Comparison of ENCODE assay signal across 23 cellular contexts in genomic region chr2:119732451-119733164, GRCh38.
"Had no signal": no experiment of that assay in that cellular context is flagged by ENCODE, and none has a peak within 500 bp of the region (broad histone marks: within the 10 kb centered on the region; RNA-seq: fewer than 3 reads in every experiment).

No MANE protein-coding gene starts in this region.

- H3K27me3 ChIP-seq: dorsolateral prefrontal cortex, gastroesophageal sphincter, neutrophil, ovary, right atrium auricular region, sigmoid colon, upper lobe of left lung, vagina had no signal

- H3K9me3 ChIP-seq: gastroesophageal sphincter, neutrophil, ovary, right atrium auricular region, sigmoid colon, upper lobe of left lung, vagina had no signal

- H3K4me1 ChIP-seq: gastroesophageal sphincter, right atrium auricular region, sigmoid colon, vagina had no signal

- H3K4me3 ChIP-seq: dorsolateral prefrontal cortex, gastroesophageal sphincter, ovary, right atrium auricular region, sigmoid colon, skin epidermis, upper lobe of left lung, vagina had no signal

- H3K9me3 Mint-ChIP-seq: naive thymus-derived CD4-positive, alpha-beta T cell; nephron progenitor cell; stimulated activated naive B cell treated with anti-CD40 and anti-IgM and Interleukin-4, amounts not matched to agents 10 μg/mL and 1 μg/mL and 100 μg/mL, for 72 hours; stimulated activated naive CD8-positive, alpha-beta T cell treated with anti-CD3 and anti-CD28 coated beads, Interleukin-15, amount 100 ng/mL, for 72 hours had no signal

- H3K36me3 Mint-ChIP-seq: naive thymus-derived CD4-positive, alpha-beta T cell; stimulated activated naive B cell treated with anti-CD40 and anti-IgM and Interleukin-4, amounts not matched to agents 10 μg/mL and 1 μg/mL and 100 μg/mL, for 72 hours had no signal

- H3K4me3 Mint-ChIP-seq: naive thymus-derived CD4-positive, alpha-beta T cell; nephron progenitor cell; stimulated activated naive B cell treated with anti-CD40 and anti-IgM and Interleukin-4, amounts not matched to agents 10 μg/mL and 1 μg/mL and 100 μg/mL, for 72 hours; stimulated activated naive CD8-positive, alpha-beta T cell treated with anti-CD3 and anti-CD28 coated beads, Interleukin-15, amount 100 ng/mL, for 72 hours had no signal

- H3K27ac ChIP-seq: gastroesophageal sphincter, neutrophil, ovary, right atrium auricular region, sigmoid colon, skin epidermis, upper lobe of left lung, vagina had no signal

- H3K27me3 Mint-ChIP-seq: stimulated activated naive CD8-positive, alpha-beta T cell treated with anti-CD3 and anti-CD28 coated beads, Interleukin-15, amount 100 ng/mL, for 72 hours had no signal

- H3K4me1 Mint-ChIP-seq: stimulated activated naive B cell treated with anti-CD40 and anti-IgM and Interleukin-4, amounts not matched to agents 10 μg/mL and 1 μg/mL and 100 μg/mL, for 72 hours; stimulated activated naive CD8-positive, alpha-beta T cell treated with anti-CD3 and anti-CD28 coated beads, Interleukin-15, amount 100 ng/mL, for 72 hours had no signal

- H3K36me3 ChIP-seq: gastroesophageal sphincter, neutrophil, ovary, right atrium auricular region, sigmoid colon, upper lobe of left lung, vagina had no signal

- DNase-seq: cortex of kidney; dorsolateral prefrontal cortex; effector memory CD4-positive, alpha-beta T cell; foreskin fibroblast; glutamatergic neuron; kidney; left cardiac atrium; mesendoderm; naive thymus-derived CD4-positive, alpha-beta T cell; nephron progenitor cell; ovary; sigmoid colon; stimulated activated CD4-positive, alpha-beta T cell treated with anti-CD3 and anti-CD28 coated beads, Interleukin-2, amount 100 ng/mL, for 24 hours; stimulated activated CD4-positive, alpha-beta T cell treated with anti-CD3 and anti-CD28 coated beads, Interleukin-4, amount 100 ng/mL, for 4 hours; stimulated activated naive B cell treated with anti-CD40 and anti-IgM and Interleukin-4, amounts not matched to agents 10 μg/mL and 1 μg/mL and 100 μg/mL, for 72 hours; stimulated activated naive CD8-positive, alpha-beta T cell treated with anti-CD3 and anti-CD28 coated beads, Interleukin-15, amount 100 ng/mL, for 72 hours; substantia nigra; upper lobe of left lung had no signal

- H3K27ac Mint-ChIP-seq: naive thymus-derived CD4-positive, alpha-beta T cell; nephron progenitor cell; stimulated activated naive B cell treated with anti-CD40 and anti-IgM and Interleukin-4, amounts not matched to agents 10 μg/mL and 1 μg/mL and 100 μg/mL, for 72 hours; stimulated activated naive CD8-positive, alpha-beta T cell treated with anti-CD3 and anti-CD28 coated beads, Interleukin-15, amount 100 ng/mL, for 72 hours had no signal
